18 cellular contexts compared by ENCODE assay signal in genomic region chr12:52296572-52297215, GRCh38. TPM values are rescaled to one million over a fixed set of nuclear protein-coding genes. Genes with fewer than 3 reads are reported as not detected.
DNase-seq lines count a peak whose midpoint lies in the region; TF ChIP-seq lines count a peak whose summit lies in the region.
"Had no signal": no experiment of that assay in that cellular context is flagged by ENCODE, and none has a peak within 500 bp of the region (broad histone marks: within the 10 kb centered on the region; RNA-seq: fewer than 3 reads in every experiment).

No MANE protein-coding gene starts in this region.

- WGBS in H9 (ENCODE audit: extremely low coverage, insufficient read length, low lambda C conversion rate) = no CpG with 5 or more reads among the region's 5 CpGs
- WGBS in stomach, 5 donors = 85 to 97% (median 91%) methylated on average over 5 of the region's 5 CpGs

- H2BK5ac ChIP-seq in H9 (ENCODE audit: insufficient read length, low read length) = no peak overlapping the region

- no peaks in the 10 kb centered on the region for H3K36me3 ChIP-seq in stomach
- H3K36me3 ChIP-seq: SJCRH30 had no signal

- DNase-seq in CD14-positive monocyte (ENCODE audit: low spot score) (peak; percentile 9), H9 (peak; percentile 13), islet precursor cell (peak; percentile 36), stomach (peak; percentile 4), HT-29 (ENCODE audit: low spot score) (no peak), DMS 273 treated with DMSO at 0.1 percent for 48 hours (lab: John Stamatoyannopoulos, UW) (no peak)
- no peak for DNase-seq in activated CD4-positive, alpha-beta memory T cell treated with anti-CD3 and anti-CD28 coated beads, Interleukin-2, amount 10 ng/mL, durations not matched to agents 7 days and 5 days
- DNase-seq: EL, HFFc6, MM.1S, NCI-H1105, NCI-H1694, NCI-H226, NCI-H524 treated with DMSO at 0.1 percent for 48 hours, OCI-M1, SJCRH30 had no signal

- intact Hi-C loops in CD14-positive monocyte (cut with micrococcal nuclease) = no loop called here
- intact Hi-C loops in stomach (cut with DNase I; ENCODE audit: low total_unique reads) = no loop called here

- peak overlapping the region in 2 of 7 donors; percentile 52 to 65 for H3K27ac Mint-ChIP-seq in CD14-positive monocyte
- no peak overlapping the region; a peak in 1 of 7 replicates for H3K27ac Mint-ChIP-seq in H9
- H3K27ac Mint-ChIP-seq in activated CD4-positive, alpha-beta memory T cell treated with anti-CD3 and anti-CD28 coated beads, Interleukin-2, amount 10 ng/mL, durations not matched to agents 7 days and 5 days = no peak overlapping the region
- H3K27ac Mint-ChIP-seq: HFFc6 had no signal

- H3K4ac ChIP-seq in H9 (ENCODE audit: low read depth, low read length) = no peak overlapping the region

- H3T11ph ChIP-seq in H9 (ENCODE audit: low read length) = no peak overlapping the region

- no peak overlapping the region for H2BK15ac ChIP-seq in H9 (ENCODE audit: low read depth, low read length)

- no peak overlapping the region for H4K8ac ChIP-seq in H9 (replicated peaks; ENCODE audit: insufficient read length, low read depth, low read length)

- H3K9me3 Mint-ChIP-seq in CD14-positive monocyte (peaks cover 0 to 6% (median 0%) of the 10 kb centered on the region in 7 donors), H9 (no peaks in the 10 kb centered on the region; a peak in 1 of 5 replicates)
- no peaks in the 10 kb centered on the region for H3K9me3 Mint-ChIP-seq in activated CD4-positive, alpha-beta memory T cell treated with anti-CD3 and anti-CD28 coated beads, Interleukin-2, amount 10 ng/mL, durations not matched to agents 7 days and 5 days
- H3K9me3 Mint-ChIP-seq: HFFc6 had no signal

- H4K20me1 ChIP-seq in H9 (ENCODE audit: control insufficient read depth, insufficient read depth, insufficient read length) = peaks cover 4% of the 10 kb centered on the region

- H3K9me3 ChIP-seq in H9 (ENCODE audit: control insufficient read depth, low read depth, low read length) (no peaks in the 10 kb centered on the region), stomach (no peaks in the 10 kb centered on the region)
- H3K9me3 ChIP-seq: SJCRH30 had no signal

- H3K56ac ChIP-seq in H9 (ENCODE audit: insufficient read length, low read depth, low read length) = no peak overlapping the region

- H2BK20ac ChIP-seq in H9 (ENCODE audit: low read depth, low read length, poor library complexity, severe bottlenecking) = no peak overlapping the region

- H3K79me1 ChIP-seq in H9 (ENCODE audit: insufficient read depth, low read depth, low read length, poor library complexity, severe bottlenecking) = no peaks in the 10 kb centered on the region

- TF ChIP-seq CTCF in CD14-positive monocyte (IDR thresholded peaks at IDR 0.05) (no peak), H9 (conservative IDR thresholded peaks at IDR 0.05) (no peak), stomach (IDR thresholded peaks at IDR 0.05) (no peak)

- no peak overlapping the region for H2BK12ac ChIP-seq in H9 (ENCODE audit: insufficient read length, low read depth, low read length)

- H3K4me1 ChIP-seq in H9 (ENCODE audit: insufficient read depth, low read length) (no peaks in the 10 kb centered on the region), stomach (no peaks in the 10 kb centered on the region)
- H3K4me1 ChIP-seq: SJCRH30 had no signal

- H3K27me3 ChIP-seq in H9 (ENCODE audit: insufficient read depth, low read length) = no peaks in the 10 kb centered on the region; the same call in 1 of the 2 replicates
- H3K27me3 ChIP-seq in stomach = peaks cover 0 to 25% (median 2%) of the 10 kb centered on the region in 3 donors
- H3K27me3 ChIP-seq: SJCRH30 had no signal

- peaks cover 3 to 9% of the 10 kb centered on the region in 2 donors for H3K36me3 Mint-ChIP-seq in CD14-positive monocyte
- H3K36me3 Mint-ChIP-seq in H9 (ENCODE audit: insufficient read depth in 1 of 3, low read depth in 3 of 3) = no peaks in the 10 kb centered on the region
- H3K36me3 Mint-ChIP-seq in activated CD4-positive, alpha-beta memory T cell treated with anti-CD3 and anti-CD28 coated beads, Interleukin-2, amount 10 ng/mL, durations not matched to agents 7 days and 5 days (ENCODE audit: low read depth) = no peaks in the 10 kb centered on the region

- H3K27ac ChIP-seq in H9 (ENCODE audit: insufficient read length, low read depth, low read length) (no peak overlapping the region), stomach (no peak overlapping the region)
- H3K27ac ChIP-seq: SJCRH30 had no signal

- H3K27me3 Mint-ChIP-seq in CD14-positive monocyte (ENCODE audit: low read depth in 3 of 3) (peaks cover 26 to 36% (median 33%) of the 10 kb centered on the region in 3 donors), H9 (ENCODE audit: low read depth) (peaks cover 42% of the 10 kb centered on the region)
- H3K27me3 Mint-ChIP-seq in activated CD4-positive, alpha-beta memory T cell treated with anti-CD3 and anti-CD28 coated beads, Interleukin-2, amount 10 ng/mL, durations not matched to agents 7 days and 5 days = peaks cover 63% of the 10 kb centered on the region

- H3K4me1 Mint-ChIP-seq in CD14-positive monocyte = peaks cover 32% of the 10 kb centered on the region
- peaks cover 3% of the 10 kb centered on the region in 2 experiments; a peak in 2 of 4 replicates for H3K4me1 Mint-ChIP-seq in H9
- H3K4me1 Mint-ChIP-seq in activated CD4-positive, alpha-beta memory T cell treated with anti-CD3 and anti-CD28 coated beads, Interleukin-2, amount 10 ng/mL, durations not matched to agents 7 days and 5 days = peaks cover 7% of the 10 kb centered on the region

- H2BK120ac ChIP-seq in H9 (ENCODE audit: low read depth, low read length, poor library complexity, severe bottlenecking) = no peak overlapping the region

- H3K18ac ChIP-seq in H9 (ENCODE audit: insufficient read length, low read depth, low read length) = no peak overlapping the region

- H3K4me3 Mint-ChIP-seq in CD14-positive monocyte = peak overlapping the region in 1 of 2 donors; percentile 33
- no peak overlapping the region for H3K4me3 Mint-ChIP-seq in H9
- H3K4me3 Mint-ChIP-seq in activated CD4-positive, alpha-beta memory T cell treated with anti-CD3 and anti-CD28 coated beads, Interleukin-2, amount 10 ng/mL, durations not matched to agents 7 days and 5 days = no peak overlapping the region
- H3K4me3 Mint-ChIP-seq: HFFc6 had no signal

- no peak overlapping the region for H3K4me3 ChIP-seq in stomach
- H3K4me3 ChIP-seq: SJCRH30 had no signal

- H3K23me2 ChIP-seq in H9 (ENCODE audit: insufficient read length, low read depth, low read length, poor library complexity, severe bottlenecking) = no peaks in the 10 kb centered on the region

- H3K9ac ChIP-seq in H9 (ENCODE audit: extremely low read depth, insufficient read length, low read length) = no peak overlapping the region

- no peak overlapping the region for H3K4me2 ChIP-seq in H9 (ENCODE audit: insufficient read depth, insufficient read length, low read length)

- CTCF ChIA-PET in activated CD4-positive, alpha-beta memory T cell treated with anti-CD3 and anti-CD28 coated beads, Interleukin-2, amount 10 ng/mL, durations not matched to agents 7 days and 5 days (lab: Charles Lee) = interaction anchor here (1.1 to 1.6 kb wide), 2 partner anchors 17 to 19 kb away, joined by 4 to 5 read pairs; no protein-coding TSS in a partner anchor

- H3K79me2 ChIP-seq in H9 (ENCODE audit: insufficient read depth, low read length) = no peaks in the 10 kb centered on the region

- TF ChIP-seq EP300 in stomach (IDR thresholded peaks at IDR 0.05) = no peak

- H4K5ac ChIP-seq in H9 (ENCODE audit: insufficient read length, low read depth, low read length) = peak overlapping the region; percentile 16

- no peak overlapping the region for H4K91ac ChIP-seq in H9 (ENCODE audit: insufficient read length, low read depth, low read length)

- H3K14ac ChIP-seq in H9 (ENCODE audit: insufficient read depth, low read length) = no peak overlapping the region; the same call in 1 of the 2 replicates

- no peak overlapping the region for H2AFZ ChIP-seq in H9 (ENCODE audit: low read length)

- POLR2A ChIA-PET in activated CD4-positive, alpha-beta memory T cell treated with anti-CD3 and anti-CD28 coated beads, Interleukin-2, amount 10 ng/mL, durations not matched to agents 7 days and 5 days (lab: Charles Lee) = no interaction called here

- H2AK5ac ChIP-seq in H9 (ENCODE audit: insufficient read length, low read length) = no peak overlapping the region

- H3K23ac ChIP-seq in H9 (ENCODE audit: insufficient read length, low read depth, low read length) = no peak overlapping the region

- no peak for TF ChIP-seq POLR2A in stomach (IDR thresholded peaks at IDR 0.05)

RNA-seq across cellular contexts. Expression of gene KRT81, which starts 5.4 kb away (rescaled TPM):
- polyA plus RNA-seq in CD14-positive monocyte (not detected), stomach (under 1 TPM in 1 of 3 donors, not detected in 2; 0.15 TPM)
- total RNA-seq in H9 (2021) (not detected in 2 replicates), stomach (not detected)
- 0.21 TPM in 1 of 2 replicates, not detected in the other for total RNA-seq in HT-29 (2014; rRNA removed; shearing (Covaris generic))
- not detected for total RNA-seq in activated CD4-positive, alpha-beta memory T cell treated with anti-CD3 and anti-CD28 coated beads, Interleukin-2, amount 10 ng/mL, durations not matched to agents 7 days and 5 days

RNA-seq across cellular contexts. Expression of gene KRT86, which starts 22.2 kb away (rescaled TPM):
- not detected for polyA plus RNA-seq in CD14-positive monocyte
- total RNA-seq in H9 (2021) = not detected in 2 replicates
- not detected for total RNA-seq in stomach
- polyA plus RNA-seq in stomach = not detected
- 0.13 and 0.81 TPM in 2 replicates for total RNA-seq in HT-29 (2014; rRNA removed; shearing (Covaris generic))
- under 1 TPM; 0.23 to 0.30 TPM for total RNA-seq in activated CD4-positive, alpha-beta memory T cell treated with anti-CD3 and anti-CD28 coated beads, Interleukin-2, amount 10 ng/mL, durations not matched to agents 7 days and 5 days

RNA-seq across cellular contexts. Expression of gene KRT83, which starts 24.5 kb away (rescaled TPM):
- polyA plus RNA-seq in CD14-positive monocyte (not detected), stomach (not detected)
- total RNA-seq in H9 (2021) (not detected in 2 replicates), stomach (not detected)
- 0.10 and 0.94 TPM in 2 replicates for total RNA-seq in HT-29 (2014; rRNA removed; shearing (Covaris generic))
- total RNA-seq in activated CD4-positive, alpha-beta memory T cell treated with anti-CD3 and anti-CD28 coated beads, Interleukin-2, amount 10 ng/mL, durations not matched to agents 7 days and 5 days = not detected
- total RNA-seq: H4, HFFc6, RPMI7951, SJCRH30 had no signal

Comparison
In these comparisons a context has a peak if more than half of its experiments do, and no peak if none do; other contexts are left out.
1. DNase-seq: peak in CD14-positive monocyte (single experiment), H9 (single experiment), islet precursor cell (single experiment) and stomach (single experiment); none in HT-29 (single experiment), activated CD4-positive, alpha-beta memory T cell treated with anti-CD3 and anti-CD28 coated beads, Interleukin-2, amount 10 ng/mL, durations not matched to agents 7 days and 5 days (single experiment) and DMS 273 treated with DMSO at 0.1 percent for 48 hours (single experiment).